Comparison of ENCODE assay signal across 1 cellular context in genomic region chr1:204194771-204195170, GRCh38.
A peak's percentile ranks its signal among the peaks of the same experiment; 100 is the strongest.
TF ChIP-seq lines count a peak whose summit lies in the region.

No MANE protein-coding gene starts in this region.

TF ChIP-seq in K562, 482 proteins besides CTCF, POLR2A, EP300 and RAD21:
- TF ChIP-seq JUN (IDR thresholded peaks at IDR 0.05; ENCODE audit: borderline replicate concordance, low read depth, low read length) = no peak
- 0 out of 2 replicates have a peak, but pooled peaks have one; percentile 49 for TF ChIP-seq JUN (CRISPR knock-in tag; IDR thresholded peaks at IDR 0.05; ENCODE audit: borderline replicate concordance)
- TF ChIP-seq TGIF2 (CRISPR knock-in tag; IDR thresholded peaks at IDR 0.05) = no peak
- TF ChIP-seq ZNF121 (CRISPR knock-in tag; conservative IDR thresholded peaks at IDR 0.05) = peak; percentile 53; the same call in 1 of the 2 replicates
